In the genomic region with DNA sequence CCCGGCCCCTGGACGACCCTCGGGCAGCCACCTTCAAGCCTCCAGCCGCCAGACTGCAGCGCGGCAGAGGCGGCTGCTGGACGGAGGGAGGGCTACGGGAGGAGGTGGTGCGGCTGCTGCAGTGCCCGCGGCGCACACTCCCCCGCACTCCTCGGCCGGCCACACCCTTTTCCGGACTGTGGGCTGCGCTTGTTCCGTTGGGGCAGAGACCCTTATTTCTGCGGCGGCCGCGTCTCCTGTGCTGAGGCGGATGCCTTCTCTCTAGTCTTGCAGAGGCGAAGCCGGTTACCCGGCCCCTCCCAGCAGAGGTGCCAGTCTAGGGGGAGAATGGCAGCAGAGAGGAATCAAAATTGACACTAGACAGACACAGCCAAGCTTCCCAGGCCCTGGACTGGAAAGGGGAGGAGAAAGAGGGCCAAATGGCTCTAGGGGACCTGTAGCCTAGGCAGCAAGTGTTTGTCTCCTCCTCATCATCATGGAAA, we compare ENCODE assay signal across 8 cellular contexts. TPM values are rescaled to one million over a fixed set of nuclear protein-coding genes. Genes with fewer than 3 reads are reported as not detected.
DNase-seq lines count a peak whose midpoint lies in the region; ATAC-seq and TF ChIP-seq lines count a peak whose summit lies in the region.

No MANE protein-coding gene starts in this region.

- H3K4me1 Mint-ChIP-seq in activated CD4-positive, alpha-beta T cell treated with anti-CD3 and anti-CD28 coated beads, Interleukin-2, amount 10 ng/mL, durations not matched to agents 24 days and 14 days, result peaks cover 65% of the 10 kb centered on the region

- peak; percentile 82 for TF ChIP-seq POLR2A in NB4 (IDR thresholded peaks at IDR 0.05; ENCODE audit: extremely low read depth, insufficient read length)

- ATAC-seq in GM19395 (IDR thresholded peaks at IDR 0.05; ENCODE audit: unreplicated experiment), result peak; percentile 29
- peak; percentile 13 for ATAC-seq in lung (ENCODE audit: insufficient read depth, low FRiP score)

- DNase-seq in BE2C (peak; percentile 78), NB4 (ENCODE audit: low read depth) (peak; percentile 98), dermis blood vessel endothelial cell (peak; percentile 55), lung (ENCODE audit: low spot score) (peak; percentile 64), NCI-H446 (lab: John Stamatoyannopoulos, UW) (no peak)
- peak; percentile 94 for DNase-seq in activated CD4-positive, alpha-beta T cell treated with anti-CD3 and anti-CD28 coated beads, Interleukin-2, amount 10 ng/mL, durations not matched to agents 24 days and 14 days
- peak; percentile 72 to 77 for DNase-seq in stimulated activated CD8-positive, alpha-beta memory T cell treated with anti-CD3 and anti-CD28 coated beads, Interleukin-2, amount 100 ng/mL, for 48 hours (ENCODE audit: low read depth in 2 of 2)

- H3K4me3 ChIP-seq in BE2C (ENCODE audit: low read depth, low read length), result peak overlapping the region; percentile 80
- peak overlapping the region; percentile 94 for H3K4me3 ChIP-seq in NB4 (ENCODE audit: low read depth, low read length)
- H3K4me3 ChIP-seq in lung, result peak overlapping the region; percentile 77

- peaks cover 34% of the 10 kb centered on the region for H3K36me3 ChIP-seq in BE2C
- peaks cover 13 to 28% of the 10 kb centered on the region in 2 donors for H3K36me3 ChIP-seq in lung (ENCODE audit: control insufficient read depth in 2 of 2, insufficient read depth in 2 of 2, low read length in 2 of 2)

- peak overlapping the region; percentile 71 to 88 for H3K27ac ChIP-seq in lung (ENCODE audit: low read depth in 1 of 2, low read length in 1 of 2)

- H3K27me3 ChIP-seq in BE2C (no peaks in the 10 kb centered on the region), lung (ENCODE audit: control insufficient read depth, insufficient read depth) (no peaks in the 10 kb centered on the region)

- TF ChIP-seq CTCF in BE2C (IDR thresholded peaks at IDR 0.05; ENCODE audit: low read depth, low read length), result no peak
- TF ChIP-seq CTCF in NB4 (IDR thresholded peaks at IDR 0.05; ENCODE audit: low read depth, low read length), result no peak
- TF ChIP-seq CTCF in lung (IDR thresholded peaks at IDR 0.05; ENCODE audit: control extremely low read depth, extremely low read depth), result no peak

- peaks cover 11% of the 10 kb centered on the region for H3K4me1 ChIP-seq in BE2C
- H3K4me1 ChIP-seq in lung (ENCODE audit: control insufficient read depth in 2 of 2, insufficient read depth in 2 of 2, low read length in 2 of 2), result peaks cover 0 to 9% of the 10 kb centered on the region in 2 donors

- peak overlapping the region; percentile 94 for H3K27ac Mint-ChIP-seq in activated CD4-positive, alpha-beta T cell treated with anti-CD3 and anti-CD28 coated beads, Interleukin-2, amount 10 ng/mL, durations not matched to agents 24 days and 14 days

- H3K27me3 Mint-ChIP-seq in activated CD4-positive, alpha-beta T cell treated with anti-CD3 and anti-CD28 coated beads, Interleukin-2, amount 10 ng/mL, durations not matched to agents 24 days and 14 days, result no peaks in the 10 kb centered on the region

- WGBS in lung, 2 donors, result 0% methylated on average over 27 of the region's 27 CpGs

- intact Hi-C loops in activated CD4-positive, alpha-beta T cell treated with anti-CD3 and anti-CD28 coated beads, Interleukin-2, amount 10 ng/mL, durations not matched to agents 24 days and 14 days (cut with micrococcal nuclease), result loop anchor here (1.0 to 10.0 kb wide), 4 partner anchors 8 to 1626 kb away; a partner anchor contains a TSS

- H3K9me3 ChIP-seq in BE2C, result no peaks in the 10 kb centered on the region
- no peaks in the 10 kb centered on the region for H3K9me3 ChIP-seq in lung (ENCODE audit: control insufficient read depth in 2 of 2, insufficient read depth in 1 of 2, low read length in 1 of 2)

- no peaks in the 10 kb centered on the region for H3K9me3 Mint-ChIP-seq in activated CD4-positive, alpha-beta T cell treated with anti-CD3 and anti-CD28 coated beads, Interleukin-2, amount 10 ng/mL, durations not matched to agents 24 days and 14 days

- H3K36me3 Mint-ChIP-seq in activated CD4-positive, alpha-beta T cell treated with anti-CD3 and anti-CD28 coated beads, Interleukin-2, amount 10 ng/mL, durations not matched to agents 24 days and 14 days (ENCODE audit: low read depth), result peaks cover 50% of the 10 kb centered on the region

- H3K4me3 Mint-ChIP-seq in activated CD4-positive, alpha-beta T cell treated with anti-CD3 and anti-CD28 coated beads, Interleukin-2, amount 10 ng/mL, durations not matched to agents 24 days and 14 days, result peak overlapping the region; percentile 98

RNA-seq across cellular contexts. Expression of a gene that starts 1.2 kb away (rescaled TPM):
- 22.8 TPM for polyA plus RNA-seq in BE2C (2012; ENCODE audit: insufficient read depth, insufficient read length, low read depth)
- total RNA-seq in activated CD4-positive, alpha-beta T cell treated with anti-CD3 and anti-CD28 coated beads, Interleukin-2, amount 10 ng/mL, durations not matched to agents 24 days and 14 days, result 155 and 158 TPM in 2 replicates
- total RNA-seq in dermis blood vessel endothelial cell (400 and 456 TPM in 2 replicates), lung (100 to 1,000 TPM in 1 of 2 donors, 10 to 100 TPM in 1; 57.4 to 131 TPM)
- 10 to 100 TPM; 23.5 to 71.0 TPM for polyA plus RNA-seq in lung

RNA-seq across cellular contexts. Expression of a gene that starts 11.2 kb away (rescaled TPM):
- 18.3 TPM for polyA plus RNA-seq in BE2C (2012; ENCODE audit: insufficient read depth, insufficient read length, low read depth)
- total RNA-seq in activated CD4-positive, alpha-beta T cell treated with anti-CD3 and anti-CD28 coated beads, Interleukin-2, amount 10 ng/mL, durations not matched to agents 24 days and 14 days, result 8.9 and 11.2 TPM in 2 replicates
- total RNA-seq in dermis blood vessel endothelial cell (4.7 and 5.6 TPM in 2 replicates), lung (1 to 10 TPM; 2.5 to 7.9 TPM)
- polyA plus RNA-seq in lung, result 1 to 10 TPM; 3.1 to 3.5 TPM

RNA-seq across cellular contexts. Expression of a gene that starts 12.8 kb away (rescaled TPM):
- 16,588 TPM for polyA plus RNA-seq in BE2C (2012; ENCODE audit: insufficient read depth, insufficient read length, low read depth)
- total RNA-seq in activated CD4-positive, alpha-beta T cell treated with anti-CD3 and anti-CD28 coated beads, Interleukin-2, amount 10 ng/mL, durations not matched to agents 24 days and 14 days, result 3,831 and 3,993 TPM in 2 replicates
- 2,567 and 3,056 TPM in 2 replicates for total RNA-seq in dermis blood vessel endothelial cell
- 1,000 to 10,000 TPM; 1,569 to 3,132 TPM for total RNA-seq in lung
- polyA plus RNA-seq in lung, result 1,000 to 10,000 TPM; 4,690 to 5,737 TPM

RNA-seq across cellular contexts. Expression of a gene that starts 23.1 kb away (rescaled TPM):
- 334 TPM for polyA plus RNA-seq in BE2C (2012; ENCODE audit: insufficient read depth, insufficient read length, low read depth)
- 63.3 and 68.9 TPM in 2 replicates for total RNA-seq in activated CD4-positive, alpha-beta T cell treated with anti-CD3 and anti-CD28 coated beads, Interleukin-2, amount 10 ng/mL, durations not matched to agents 24 days and 14 days
- total RNA-seq in dermis blood vessel endothelial cell (80.8 and 96.8 TPM in 2 replicates), lung (10 to 100 TPM; 39.1 to 46.1 TPM)
- polyA plus RNA-seq in lung, result 10 to 100 TPM; 20.7 to 40.3 TPM

RNA-seq across cellular contexts. Expression of a gene that starts 24.9 kb away (rescaled TPM):
- polyA plus RNA-seq in BE2C (2012; ENCODE audit: insufficient read depth, insufficient read length, low read depth), result 273 TPM
- total RNA-seq in activated CD4-positive, alpha-beta T cell treated with anti-CD3 and anti-CD28 coated beads, Interleukin-2, amount 10 ng/mL, durations not matched to agents 24 days and 14 days, result 453 and 472 TPM in 2 replicates
- total RNA-seq in dermis blood vessel endothelial cell (106 and 276 TPM in 2 replicates), lung (10 to 100 TPM; 80.2 to 81.3 TPM)
- polyA plus RNA-seq in lung, result 100 to 1,000 TPM in 1 of 2 donors, 10 to 100 TPM in 1; 97.6 to 137 TPM

Comparison
In these comparisons a context has a peak if more than half of its experiments do, and no peak if none do; other contexts are left out.
1. DNase-seq: peak in BE2C (single experiment), NB4 (single experiment), activated CD4-positive, alpha-beta T cell treated with anti-CD3 and anti-CD28 coated beads, Interleukin-2, amount 10 ng/mL, durations not matched to agents 24 days and 14 days (single experiment), dermis blood vessel endothelial cell (single experiment), lung (single experiment) and stimulated activated CD8-positive, alpha-beta memory T cell treated with anti-CD3 and anti-CD28 coated beads, Interleukin-2, amount 100 ng/mL, for 48 hours (2 of 2); none in NCI-H446 (0 of 2).
2. Peak in every context shown above with its lines, with median percentiles within 50 percentile points of each other: H3K4me3 ChIP-seq.